Comparison of ENCODE assay signal across 18 cellular contexts in genomic region chr2:9674931-9675330, GRCh38. TPM values are rescaled to one million over a fixed set of nuclear protein-coding genes. Genes with fewer than 3 reads are reported as not detected.
DNase-seq lines count a peak whose midpoint lies in the region; ATAC-seq and TF ChIP-seq lines count a peak whose summit lies in the region.
"Had no signal": no experiment of that assay in that cellular context is flagged by ENCODE, and none has a peak within 500 bp of the region (broad histone marks: within the 10 kb centered on the region; RNA-seq: fewer than 3 reads in every experiment).

No MANE protein-coding gene starts in this region.

- intact Hi-C loops in IMR-90 (cut with micrococcal nuclease): loop anchor here (5.0 kb wide), 1 partner anchor 38 kb away; no protein-coding TSS in a partner anchor
- intact Hi-C loops in activated CD4-positive, alpha-beta memory T cell treated with anti-CD3 and anti-CD28 coated beads for 36 hours (cut with micrococcal nuclease): no loop called here

- TF ChIP-seq POLR2A in IMR-90 (IDR thresholded peaks at IDR 0.05; ENCODE audit: low read depth, low read length): no peak

- H4K91ac ChIP-seq in IMR-90 (ENCODE audit: insufficient read depth, low read depth, low read length): peak overlapping the region; percentile 65

- H3K4ac ChIP-seq in IMR-90 (ENCODE audit: low read depth, low read length): peak overlapping the region; percentile 85

- CTCF ChIA-PET in IMR-90 (lab: Yijun Ruan, JAX) (interaction anchor here (0.6 to 1.3 kb wide), 4 partner anchors 10 to 68 kb away, joined by 3 to 4 read pairs (median 3); no protein-coding TSS in a partner anchor), HEK293T (lab: Yijun Ruan, JAX) (interaction anchor here (0.7 kb wide), 1 partner anchor 50 kb away, joined by 5 read pairs; no protein-coding TSS in a partner anchor)
- CTCF ChIA-PET in activated CD4-positive, alpha-beta memory T cell treated with anti-CD3 and anti-CD28 coated beads for 36 hours (lab: Charles Lee): interaction anchor here (1.2 kb wide), 1 partner anchor 96 kb away, joined by 3 read pairs; no protein-coding TSS in a partner anchor

- peak overlapping the region; percentile 90 for H3K23ac ChIP-seq in IMR-90 (ENCODE audit: low read depth, low read length)

- H3K27ac ChIP-seq in ACC112 (ENCODE audit: low read depth, low read length) (peak overlapping the region; percentile 75), IMR-90 (ENCODE audit: insufficient read depth, low read length) (peak overlapping the region; percentile 76), brain microvascular endothelial cell (peak overlapping the region; percentile 73), neural progenitor cell (no peak overlapping the region)
- H3K27ac ChIP-seq: colonic mucosa, foreskin keratinocyte, psoas muscle, spleen had no signal

- ATAC-seq in IMR-90 (ENCODE audit: low read depth) (no peak), GM19463 (IDR thresholded peaks at IDR 0.05; ENCODE audit: unreplicated experiment) (no peak)
- ATAC-seq: naive thymus-derived CD8-positive, alpha-beta T cell had no signal

- no peaks in the 10 kb centered on the region for H3K9me3 Mint-ChIP-seq in neural progenitor cell
- no peaks in the 10 kb centered on the region for H3K9me3 Mint-ChIP-seq in activated CD4-positive, alpha-beta memory T cell treated with anti-CD3 and anti-CD28 coated beads for 36 hours
- H3K9me3 Mint-ChIP-seq: activated naive CD4-positive, alpha-beta T cell treated with anti-CD3 and anti-CD28 coated beads, Interleukin-2, amount 50 U/mL, for 24 hours; activated T-cell treated with anti-CD3 and anti-CD28 coated beads, Interleukin-2, amount 50 U/mL, for 72 hours; CD4-positive, CD25-positive, alpha-beta regulatory T cell; naive thymus-derived CD8-positive, alpha-beta T cell had no signal

- TF ChIP-seq CTCF in IMR-90 (conservative IDR thresholded peaks at IDR 0.05; ENCODE audit: low read depth, low read length) (no peak), brain microvascular endothelial cell (IDR thresholded peaks at IDR 0.05; ENCODE audit: low read depth, low read length, missing control alignments) (no peak), neural progenitor cell (IDR thresholded peaks at IDR 0.05) (no peak)

- H3K14ac ChIP-seq in IMR-90 (replicated peaks; ENCODE audit: low read depth, low read length): peak overlapping the region; percentile 87

- DNase-seq in IMR-90: no peak
- no peak for DNase-seq in brain microvascular endothelial cell
- DNase-seq in neural progenitor cell (ENCODE audit: low spot score): no peak
- no peak for DNase-seq in T-helper 1 cell
- no peak for DNase-seq in HEK293T (ENCODE audit: extremely low spot score)
- no peak for DNase-seq in activated CD4-positive, alpha-beta memory T cell treated with anti-CD3 and anti-CD28 coated beads for 36 hours
- DNase-seq: activated CD4-positive, CD25-positive, alpha-beta regulatory T cell treated with anti-CD3 and anti-CD28 coated beads, Interleukin-2, amount 50 U/mL, for 72 hours; activated T-cell treated with anti-CD3 and anti-CD28 coated beads, Interleukin-2, amount 50 U/mL, for 72 hours; CD4-positive, CD25-positive, alpha-beta regulatory T cell; colonic mucosa; naive thymus-derived CD8-positive, alpha-beta T cell; spleen; stimulated activated CD8-positive, alpha-beta memory T cell treated with anti-CD3 and anti-CD28 coated beads, Interleukin-4, amount 100 ng/mL, for 48 hours had no signal

- no peaks in the 10 kb centered on the region for H3K36me3 Mint-ChIP-seq in neural progenitor cell
- H3K36me3 Mint-ChIP-seq in activated CD4-positive, alpha-beta memory T cell treated with anti-CD3 and anti-CD28 coated beads for 36 hours: no peaks in the 10 kb centered on the region
- H3K36me3 Mint-ChIP-seq: activated naive CD4-positive, alpha-beta T cell treated with anti-CD3 and anti-CD28 coated beads, Interleukin-2, amount 50 U/mL, for 24 hours; CD4-positive, CD25-positive, alpha-beta regulatory T cell; naive thymus-derived CD8-positive, alpha-beta T cell had no signal

- peak overlapping the region; percentile 90 for H2AK5ac ChIP-seq in IMR-90 (ENCODE audit: low read depth, low read length)

- no peaks in the 10 kb centered on the region for H3K79me2 ChIP-seq in ACC112 (ENCODE audit: control insufficient read depth, insufficient read depth, low read length, unreplicated experiment)
- no peaks in the 10 kb centered on the region for H3K79me2 ChIP-seq in neural progenitor cell (ENCODE audit: low read depth)

- peaks cover 10% of the 10 kb centered on the region for H3F3A ChIP-seq in neural progenitor cell (ENCODE audit: low read depth)

- H4K20me1 ChIP-seq in IMR-90 (ENCODE audit: insufficient read depth, low read length) (no peaks in the 10 kb centered on the region), neural progenitor cell (ENCODE audit: low read depth) (no peaks in the 10 kb centered on the region)

- in situ Hi-C loops in IMR-90 (cut with MboI; ENCODE audit: low sequenced_read_pairs): no loop called here
- in situ Hi-C loops in brain microvascular endothelial cell (cut with HindIII; ENCODE audit: low pct_ligation_motif_present, low sequenced_read_pairs): no loop called here

- H3K4me2 ChIP-seq in IMR-90 (ENCODE audit: low read depth, low read length): peak overlapping the region; percentile 65; the same call in 1 of the 2 replicates
- peak overlapping the region; percentile 48 for H3K4me2 ChIP-seq in neural progenitor cell

- no TSS peak for BruUV-seq in IMR-90 (replicated peaks; lab: Mats Ljungman, UMichigan)

- H3K9me3 ChIP-seq in IMR-90 (ENCODE audit: control insufficient read depth, insufficient read depth, low read length) (no peaks in the 10 kb centered on the region), neural progenitor cell (ENCODE audit: low read depth) (no peaks in the 10 kb centered on the region)
- H3K9me3 ChIP-seq: colonic mucosa, psoas muscle had no signal

- no peaks in the 10 kb centered on the region for H3K27me3 Mint-ChIP-seq in neural progenitor cell (ENCODE audit: insufficient read depth, low read depth)
- H3K27me3 Mint-ChIP-seq in activated CD4-positive, alpha-beta memory T cell treated with anti-CD3 and anti-CD28 coated beads for 36 hours: no peaks in the 10 kb centered on the region
- H3K27me3 Mint-ChIP-seq: activated naive CD4-positive, alpha-beta T cell treated with anti-CD3 and anti-CD28 coated beads, Interleukin-2, amount 50 U/mL, for 24 hours had no signal

- H3K4me3 ChIP-seq in ACC112 (ENCODE audit: low read depth, low read length) (peak overlapping the region; percentile 62), IMR-90 (ENCODE audit: insufficient read depth, low read depth, low read length) (no peak overlapping the region), brain microvascular endothelial cell (ENCODE audit: low read depth, low read length) (no peak overlapping the region), neural progenitor cell (no peak overlapping the region)
- H3K4me3 ChIP-seq: colonic mucosa, psoas muscle, spleen had no signal

- peaks cover 19% of the 10 kb centered on the region for H3K4me1 ChIP-seq in ACC112 (ENCODE audit: control insufficient read depth, insufficient read depth, low read length, unreplicated experiment)
- peaks cover 9% of the 10 kb centered on the region for H3K4me1 ChIP-seq in IMR-90 (ENCODE audit: control insufficient read depth, insufficient read depth, low read length)
- peaks cover 10% of the 10 kb centered on the region for H3K4me1 ChIP-seq in neural progenitor cell
- H3K4me1 ChIP-seq: colonic mucosa, psoas muscle, spleen had no signal

- no peak for TF ChIP-seq RAD21 in IMR-90 (IDR thresholded peaks at IDR 0.05; ENCODE audit: low read length)

- peak overlapping the region; percentile 43 for H3K27ac Mint-ChIP-seq in neural progenitor cell
- H3K27ac Mint-ChIP-seq in activated CD4-positive, alpha-beta memory T cell treated with anti-CD3 and anti-CD28 coated beads for 36 hours: no peak overlapping the region
- H3K27ac Mint-ChIP-seq: activated T-cell treated with anti-CD3 and anti-CD28 coated beads, Interleukin-2, amount 50 U/mL, for 72 hours; CD4-positive, CD25-positive, alpha-beta regulatory T cell; naive thymus-derived CD8-positive, alpha-beta T cell had no signal

- H2BK120ac ChIP-seq in IMR-90 (ENCODE audit: low read depth, low read length): peak overlapping the region; percentile 96

- H3K56ac ChIP-seq in IMR-90 (ENCODE audit: extremely low read depth, insufficient read depth, low read length): peak overlapping the region; percentile 69

- POLR2A ChIA-PET in IMR-90 (lab: Charles Lee; ENCODE audit: unreplicated experiment) (no interaction called here), HEK293T (lab: Yijun Ruan, JAX) (no interaction called here)
- POLR2A ChIA-PET in activated CD4-positive, alpha-beta memory T cell treated with anti-CD3 and anti-CD28 coated beads for 36 hours (lab: Charles Lee): no interaction called here

- peak overlapping the region; percentile 13 for H2AK9ac ChIP-seq in IMR-90 (replicated peaks; ENCODE audit: low read depth, low read length, poor library complexity)

- peak overlapping the region; percentile 64 for H3K4me3 Mint-ChIP-seq in neural progenitor cell
- H3K4me3 Mint-ChIP-seq in activated CD4-positive, alpha-beta memory T cell treated with anti-CD3 and anti-CD28 coated beads for 36 hours: no peak overlapping the region
- H3K4me3 Mint-ChIP-seq: activated naive CD4-positive, alpha-beta T cell treated with anti-CD3 and anti-CD28 coated beads, Interleukin-2, amount 50 U/mL, for 24 hours; activated T-cell treated with anti-CD3 and anti-CD28 coated beads, Interleukin-2, amount 50 U/mL, for 72 hours; CD4-positive, CD25-positive, alpha-beta regulatory T cell; naive thymus-derived CD8-positive, alpha-beta T cell had no signal

- peaks cover 15% of the 10 kb centered on the region; the same call in 1 of the 2 replicates for H3K9me1 ChIP-seq in IMR-90 (ENCODE audit: insufficient read depth, low read length)

- no peak overlapping the region for H3K9ac ChIP-seq in IMR-90 (ENCODE audit: low read depth, low read length)
- no peak overlapping the region for H3K9ac ChIP-seq in neural progenitor cell

- dilution Hi-C loops in IMR-90 (cut with HindIII; ENCODE audit: low sequenced_read_pairs, unreplicated experiment): no loop called here

- H3K27me3 ChIP-seq in ACC112 (ENCODE audit: insufficient read depth, low read length): no peaks in the 10 kb centered on the region
- H3K27me3 ChIP-seq in IMR-90 (ENCODE audit: control insufficient read depth, insufficient read depth, low read length): no peaks in the 10 kb centered on the region
- no peaks in the 10 kb centered on the region for H3K27me3 ChIP-seq in brain microvascular endothelial cell (replicated peaks)
- no peaks in the 10 kb centered on the region for H3K27me3 ChIP-seq in neural progenitor cell
- H3K27me3 ChIP-seq: colonic mucosa, foreskin keratinocyte, spleen had no signal

- H2BK20ac ChIP-seq in IMR-90 (ENCODE audit: low read depth, low read length): peak overlapping the region; percentile 96

- H3K36me3 ChIP-seq in ACC112 (ENCODE audit: insufficient read depth, low read length) (no peaks in the 10 kb centered on the region), IMR-90 (ENCODE audit: control insufficient read depth, insufficient read depth, low read length) (no peaks in the 10 kb centered on the region), brain microvascular endothelial cell (replicated peaks) (no peaks in the 10 kb centered on the region), neural progenitor cell (no peaks in the 10 kb centered on the region)
- H3K36me3 ChIP-seq: colonic mucosa, spleen had no signal

- H3K4me1 Mint-ChIP-seq in neural progenitor cell: peaks cover 24% of the 10 kb centered on the region
- peaks cover 2% of the 10 kb centered on the region for H3K4me1 Mint-ChIP-seq in activated CD4-positive, alpha-beta memory T cell treated with anti-CD3 and anti-CD28 coated beads for 36 hours (ENCODE audit: low read depth)
- H3K4me1 Mint-ChIP-seq: activated naive CD4-positive, alpha-beta T cell treated with anti-CD3 and anti-CD28 coated beads, Interleukin-2, amount 50 U/mL, for 24 hours; CD4-positive, CD25-positive, alpha-beta regulatory T cell; naive thymus-derived CD8-positive, alpha-beta T cell had no signal

- peak overlapping the region; percentile 72 for H2BK5ac ChIP-seq in IMR-90 (ENCODE audit: low read depth, low read length, poor library complexity, severe bottlenecking)

- H3K18ac ChIP-seq in IMR-90 (ENCODE audit: low read depth, low read length): peak overlapping the region; percentile 62; the same call in 1 of the 2 replicates

- H3K79me1 ChIP-seq in IMR-90 (ENCODE audit: low read depth in 1 of 2, low read length in 2 of 2): peaks cover 2 to 12% of the 10 kb centered on the region in 2 experiments; a peak in 1 of 4 replicates

- peak overlapping the region; percentile 11 to 80; a peak in 3 of 4 replicates for H4K8ac ChIP-seq in IMR-90 (ENCODE audit: low read depth in 2 of 2, low read length in 2 of 2)

- peak overlapping the region; percentile 15 for H2AFZ ChIP-seq in ACC112 (ENCODE audit: low read length, unreplicated experiment)
- H2AFZ ChIP-seq in IMR-90 (replicated peaks; ENCODE audit: low read length, poor library complexity): peak overlapping the region; percentile 7
- peak overlapping the region; percentile 64 for H2AFZ ChIP-seq in neural progenitor cell (replicated peaks)

- peak overlapping the region; percentile 55; the same call in 1 of the 2 replicates for H4K5ac ChIP-seq in IMR-90 (ENCODE audit: low read depth, low read length)

- peak overlapping the region; percentile 47 for H2BK15ac ChIP-seq in IMR-90 (ENCODE audit: low read depth, low read length)

- WGBS in IMR-90 (ENCODE audit: extremely low coverage in 2 of 2, insufficient read length in 1 of 2), 2 experiments: 67% methylated on average over 1 of the region's 5 CpGs; no CpG with 5 or more reads in 1 of the 2 experiments

RNA-seq across cellular contexts. Expression of gene YWHAQ, which starts 44.1 kb away (rescaled TPM):
- total RNA-seq in IMR-90 (2012; rRNA removed) (196 and 249 TPM in 2 replicates), neural progenitor cell (ENCODE audit: low replicate concordance) (468 and 655 TPM in 2 replicates)
- polyA plus RNA-seq in IMR-90 (2012; rRNA removed): 217 and 255 TPM in 2 replicates
- polyA plus RNA-seq in IMR-90 (2012; cell fraction: cytosol; rRNA removed): 73.8 and 128 TPM in 2 replicates
- 40.5 and 94.4 TPM in 2 replicates for polyA plus RNA-seq in IMR-90 (2012; cell fraction: nucleus; rRNA removed; ENCODE audit: low replicate concordance)
- total RNA-seq in activated CD4-positive, alpha-beta memory T cell treated with anti-CD3 and anti-CD28 coated beads for 36 hours: 100 to 1,000 TPM; 495 to 541 TPM

Comparison
In these comparisons a context has a peak if more than half of its experiments do, and no peak if none do; other contexts are left out.
1. H2AFZ ChIP-seq: peak in every context shown above with its lines; median percentile 64 in neural progenitor cell; 15 in ACC112; 7 in IMR-90.